Comparison of ENCODE assay signal across 8 cellular contexts in genomic region chr3:143095813-143096212, GRCh38.
"Had no signal": no experiment of that assay in that cellular context is flagged by ENCODE, and none has a peak within 500 bp of the region (broad histone marks: within the 10 kb centered on the region; RNA-seq: fewer than 3 reads in every experiment).

No MANE protein-coding gene starts in this region.

- DNase-seq: GDM1, GF-D8 had no signal

- ATAC-seq: GM12878 had no signal

- H3K4me3 ChIP-seq: GM12878 had no signal

- FAIRE-seq: G401.6, GM12878, GM12891, GM12892, GM18507, GM19239 had no signal
